ENCODE assay signal across 8 cellular contexts in genomic region chr18:23504720-23505119, GRCh38. TPM values are rescaled to one million over a fixed set of nuclear protein-coding genes. Genes with fewer than 3 reads are reported as not detected.
DNase-seq lines count a peak whose midpoint lies in the region; ATAC-seq lines count a peak whose summit lies in the region.

No MANE protein-coding gene starts in this region.

- CTCF ChIA-PET in activated CD8-positive, alpha-beta T cell treated with anti-CD3 and anti-CD28 coated beads, Interleukin-2, amount 10 ng/mL, durations not matched to agents 7 days and 5 days (lab: Charles Lee), result interaction anchor here (1.0 to 6.3 kb wide), 5 partner anchors 11 to 198 kb away, joined by 3 to 42 read pairs (median 6); no protein-coding TSS in a partner anchor

- no peaks in the 10 kb centered on the region for H3K27me3 Mint-ChIP-seq in activated CD4-positive, alpha-beta T cell treated with anti-CD3 and anti-CD28 coated beads, Interleukin-2, amount 10 ng/mL, durations not matched to agents 24 days and 14 days
- H3K27me3 Mint-ChIP-seq in activated CD8-positive, alpha-beta T cell treated with anti-CD3 and anti-CD28 coated beads, Interleukin-2, amount 10 ng/mL, durations not matched to agents 7 days and 5 days (ENCODE audit: low read depth), result no peaks in the 10 kb centered on the region

- H3K4me1 ChIP-seq in mucosa of rectum (ENCODE audit: control insufficient read depth in 2 of 2, insufficient read depth in 2 of 2, low read length in 2 of 2), result peaks cover 16 to 21% of the 10 kb centered on the region in 2 donors

- POLR2A ChIA-PET in activated CD8-positive, alpha-beta T cell treated with anti-CD3 and anti-CD28 coated beads, Interleukin-2, amount 10 ng/mL, durations not matched to agents 7 days and 5 days (lab: Charles Lee), result no interaction called here

- H3K27me3 ChIP-seq in mucosa of rectum (ENCODE audit: control insufficient read depth in 2 of 2, insufficient read depth in 2 of 2, low read length in 2 of 2), result no peaks in the 10 kb centered on the region

- ATAC-seq in HG02938 (IDR thresholded peaks at IDR 0.05; ENCODE audit: unreplicated experiment), result peak; percentile 78
- ATAC-seq in activated CD8-positive, alpha-beta T cell treated with anti-CD3 and anti-CD28 coated beads, Interleukin-2, amount 10 ng/mL, durations not matched to agents 7 days and 5 days, result no peak
- no peak for ATAC-seq in GM19328 (IDR thresholded peaks at IDR 0.05; ENCODE audit: unreplicated experiment)

- no peaks in the 10 kb centered on the region for H3K9me3 Mint-ChIP-seq in activated CD4-positive, alpha-beta T cell treated with anti-CD3 and anti-CD28 coated beads, Interleukin-2, amount 10 ng/mL, durations not matched to agents 24 days and 14 days
- no peaks in the 10 kb centered on the region for H3K9me3 Mint-ChIP-seq in activated CD8-positive, alpha-beta T cell treated with anti-CD3 and anti-CD28 coated beads, Interleukin-2, amount 10 ng/mL, durations not matched to agents 7 days and 5 days (ENCODE audit: insufficient read depth)

- peaks cover 41% of the 10 kb centered on the region for H3K4me1 Mint-ChIP-seq in activated CD4-positive, alpha-beta T cell treated with anti-CD3 and anti-CD28 coated beads, Interleukin-2, amount 10 ng/mL, durations not matched to agents 24 days and 14 days
- H3K4me1 Mint-ChIP-seq in activated CD8-positive, alpha-beta T cell treated with anti-CD3 and anti-CD28 coated beads, Interleukin-2, amount 10 ng/mL, durations not matched to agents 7 days and 5 days (ENCODE audit: low read depth), result peaks cover 51% of the 10 kb centered on the region

- no peaks in the 10 kb centered on the region for H3K9me3 ChIP-seq in mucosa of rectum (ENCODE audit: control insufficient read depth in 2 of 2, low read length in 2 of 2)

- peak; percentile 80 for DNase-seq in activated CD4-positive, alpha-beta T cell treated with anti-CD3 and anti-CD28 coated beads, Interleukin-2, amount 10 ng/mL, durations not matched to agents 24 days and 14 days
- no peak for DNase-seq in activated CD4-positive, alpha-beta T cell treated with anti-CD3 and anti-CD28 coated beads, Interleukin-2, amount 50 U/mL, for 1 hour
- peak; percentile 39 for DNase-seq in activated CD8-positive, alpha-beta T cell treated with anti-CD3 and anti-CD28 coated beads, Interleukin-2, amount 10 ng/mL, durations not matched to agents 7 days and 5 days
- DNase-seq in occipital lobe (lab: John Stamatoyannopoulos, UW) (no peak), NCI-H82 (lab: John Stamatoyannopoulos, UW) (no peak)

- H3K27ac ChIP-seq in mucosa of rectum (ENCODE audit: low read depth in 2 of 2, low read length in 2 of 2), result peak overlapping the region in 1 of 2 donors; percentile 80

- peak overlapping the region; percentile 91 for H3K27ac Mint-ChIP-seq in activated CD4-positive, alpha-beta T cell treated with anti-CD3 and anti-CD28 coated beads, Interleukin-2, amount 10 ng/mL, durations not matched to agents 24 days and 14 days
- peak overlapping the region; percentile 76 for H3K27ac Mint-ChIP-seq in activated CD8-positive, alpha-beta T cell treated with anti-CD3 and anti-CD28 coated beads, Interleukin-2, amount 10 ng/mL, durations not matched to agents 7 days and 5 days

- intact Hi-C loops in activated CD4-positive, alpha-beta T cell treated with anti-CD3 and anti-CD28 coated beads, Interleukin-2, amount 10 ng/mL, durations not matched to agents 24 days and 14 days (cut with micrococcal nuclease), result loop anchor here (5.0 to 10.0 kb wide), 4 partner anchors 308 to 513 kb away; partner anchors contain the start of gene CABLES1

- peak overlapping the region; percentile 87 for H3K4me3 Mint-ChIP-seq in activated CD4-positive, alpha-beta T cell treated with anti-CD3 and anti-CD28 coated beads, Interleukin-2, amount 10 ng/mL, durations not matched to agents 24 days and 14 days
- H3K4me3 Mint-ChIP-seq in activated CD8-positive, alpha-beta T cell treated with anti-CD3 and anti-CD28 coated beads, Interleukin-2, amount 10 ng/mL, durations not matched to agents 7 days and 5 days, result peak overlapping the region; percentile 97

- peaks cover 28% of the 10 kb centered on the region for H3K36me3 Mint-ChIP-seq in activated CD4-positive, alpha-beta T cell treated with anti-CD3 and anti-CD28 coated beads, Interleukin-2, amount 10 ng/mL, durations not matched to agents 24 days and 14 days (ENCODE audit: low read depth)
- peaks cover 37% of the 10 kb centered on the region for H3K36me3 Mint-ChIP-seq in activated CD8-positive, alpha-beta T cell treated with anti-CD3 and anti-CD28 coated beads, Interleukin-2, amount 10 ng/mL, durations not matched to agents 7 days and 5 days (ENCODE audit: low read depth)

- peaks cover 10% of the 10 kb centered on the region in 2 donors for H3K36me3 ChIP-seq in mucosa of rectum (ENCODE audit: control insufficient read depth in 2 of 2, insufficient read depth in 2 of 2, low read length in 2 of 2)

- H3K4me3 ChIP-seq in mucosa of rectum (ENCODE audit: low read length in 2 of 2), result peak overlapping the region; percentile 85 to 93

- peak overlapping the region; percentile 79 to 92 for H3K9ac ChIP-seq in mucosa of rectum (ENCODE audit: low read depth in 1 of 2, low read length in 2 of 2)

RNA-seq across cellular contexts. Expression of gene RMC1, which starts 1.4 kb away (rescaled TPM):
- total RNA-seq in activated CD4-positive, alpha-beta T cell treated with anti-CD3 and anti-CD28 coated beads, Interleukin-2, amount 10 ng/mL, durations not matched to agents 24 days and 14 days, result 51.0 and 52.8 TPM in 2 replicates
- 10 to 100 TPM; 47.6 to 48.3 TPM for total RNA-seq in activated CD8-positive, alpha-beta T cell treated with anti-CD3 and anti-CD28 coated beads, Interleukin-2, amount 10 ng/mL, durations not matched to agents 7 days and 5 days
- total RNA-seq in occipital lobe, result 37.0 TPM

RNA-seq across cellular contexts. Expression of gene RIOK3, which starts 51.6 kb away (rescaled TPM):
- total RNA-seq in activated CD4-positive, alpha-beta T cell treated with anti-CD3 and anti-CD28 coated beads, Interleukin-2, amount 10 ng/mL, durations not matched to agents 24 days and 14 days, result 46.7 and 53.3 TPM in 2 replicates
- total RNA-seq in activated CD8-positive, alpha-beta T cell treated with anti-CD3 and anti-CD28 coated beads, Interleukin-2, amount 10 ng/mL, durations not matched to agents 7 days and 5 days, result 10 to 100 TPM; 53.6 to 69.3 TPM
- 55.7 TPM for total RNA-seq in occipital lobe

Comparison
In these comparisons a context has a peak if more than half of its experiments do, and no peak if none do; other contexts are left out.
1. DNase-seq: peak in activated CD4-positive, alpha-beta T cell treated with anti-CD3 and anti-CD28 coated beads, Interleukin-2, amount 10 ng/mL, durations not matched to agents 24 days and 14 days (single experiment) and activated CD8-positive, alpha-beta T cell treated with anti-CD3 and anti-CD28 coated beads, Interleukin-2, amount 10 ng/mL, durations not matched to agents 7 days and 5 days (single experiment); none in activated CD4-positive, alpha-beta T cell treated with anti-CD3 and anti-CD28 coated beads, Interleukin-2, amount 50 U/mL, for 1 hour (single experiment), occipital lobe (single experiment) and NCI-H82 (single experiment).